24 cellular contexts compared by ENCODE assay signal in the genomic region with DNA sequence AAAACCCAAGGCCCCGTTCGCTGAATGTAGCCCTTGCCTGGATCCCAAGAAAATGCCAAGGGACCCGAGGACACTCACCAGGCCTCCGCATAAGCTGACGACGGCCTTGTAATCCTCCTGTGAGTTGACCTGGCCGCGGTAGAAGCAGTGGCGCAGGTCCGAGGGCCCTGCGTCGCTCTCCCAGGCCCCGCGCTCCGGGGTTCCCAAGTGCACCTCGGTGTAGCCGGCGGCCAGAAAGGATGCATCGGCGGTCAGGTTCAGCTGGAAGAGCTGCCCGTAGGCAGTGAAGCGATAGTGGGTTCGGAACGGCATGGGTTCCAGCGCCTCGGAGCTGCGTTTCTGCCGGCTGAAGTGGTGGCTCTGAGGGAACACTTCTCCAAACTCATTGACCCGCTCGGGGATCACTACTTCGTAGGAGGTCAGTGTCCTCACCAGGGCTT. TPM values are rescaled to one million over a fixed set of nuclear protein-coding genes. Genes with fewer than 3 reads are reported as not detected.
A peak's percentile ranks its signal among the peaks of the same experiment; 100 is the strongest.
DNase-seq lines count a peak whose midpoint lies in the region; ATAC-seq, FAIRE-seq and TF ChIP-seq lines count a peak whose summit lies in the region.
"Had no signal": no experiment of that assay in that cellular context is flagged by ENCODE, and none has a peak within 500 bp of the region (broad histone marks: within the 10 kb centered on the region; RNA-seq: fewer than 3 reads in every experiment).

No MANE protein-coding gene starts in this region.

- H4K20me1 ChIP-seq in astrocyte (ENCODE audit: insufficient read depth, low read length): no peaks in the 10 kb centered on the region
- no peaks in the 10 kb centered on the region for H4K20me1 ChIP-seq in osteoblast (ENCODE audit: insufficient read depth, low read length)

- no peaks in the 10 kb centered on the region for H3K36me3 Mint-ChIP-seq in astrocyte (ENCODE audit: low read depth, unreplicated experiment)

- no peaks in the 10 kb centered on the region; the same call in 1 of the 2 replicates for H3K4me1 ChIP-seq in ES-I3 (ENCODE audit: insufficient read depth, low read length)
- H3K4me1 ChIP-seq in astrocyte (ENCODE audit: insufficient read depth, low read length): peaks cover 9% of the 10 kb centered on the region
- no peaks in the 10 kb centered on the region for H3K4me1 ChIP-seq in osteoblast (ENCODE audit: insufficient read depth, low read length)
- H3K4me1 ChIP-seq: ascending aorta had no signal

- DNase-seq in astrocyte (ENCODE audit: low read depth) (no peak), osteoblast (ENCODE audit: insufficient read length, low spot score, missing footprints) (no peak), anterior cingulate cortex (lab: John Stamatoyannopoulos, UW) (no peak), cerebellum (ENCODE audit: low spot score) (no peak), NCI-H1048 (lab: John Stamatoyannopoulos, UW) (no peak)
- DNase-seq: activated naive CD4-positive, alpha-beta T cell; effector CD8-positive, alpha-beta T cell; EL; hippocampal formation; Karpas-422; naive thymus-derived CD4-positive, alpha-beta T cell; NCI-H1105; NCI-H2227 treated with DMSO at 0.1 percent for 48 hours; Right ventricle myocardium superior; stimulated activated CD4-positive, alpha-beta T cell treated with anti-CD3 and anti-CD28 coated beads, Interleukin-4, amount 100 ng/mL, for 24 hours; stimulated activated CD8-positive, alpha-beta memory T cell treated with anti-CD3 and anti-CD28 coated beads, Interleukin-4, amount 100 ng/mL, for 48 hours; T-helper 2 cell had no signal

- H3K4me2 ChIP-seq in astrocyte (ENCODE audit: low read length): peak overlapping the region; percentile 86
- no peak overlapping the region for H3K4me2 ChIP-seq in osteoblast (ENCODE audit: insufficient read depth, low read length)

- H3K9ac ChIP-seq in ES-I3 (ENCODE audit: low read depth, low read length): peak overlapping the region; percentile 79
- H3K9ac ChIP-seq in astrocyte (ENCODE audit: low read length): no peak overlapping the region

- H2AFZ ChIP-seq in astrocyte (ENCODE audit: low read depth, low read length) (peak overlapping the region; percentile 80), osteoblast (ENCODE audit: low read length) (peak overlapping the region; percentile 7)

- H3K27me3 Mint-ChIP-seq in astrocyte (ENCODE audit: low read depth, unreplicated experiment): peaks cover 33% of the 10 kb centered on the region

- no peak overlapping the region for H3K27ac ChIP-seq in astrocyte (ENCODE audit: low read depth, low read length)
- no peak overlapping the region for H3K27ac ChIP-seq in osteoblast (ENCODE audit: low read depth, low read length)
- H3K27ac ChIP-seq: ascending aorta, suprapubic skin had no signal

- no peak overlapping the region for H3K27ac Mint-ChIP-seq in astrocyte (ENCODE audit: unreplicated experiment)
- H3K27ac Mint-ChIP-seq: naive thymus-derived CD4-positive, alpha-beta T cell had no signal

- no peak for ATAC-seq in GM18907 (IDR thresholded peaks at IDR 0.05; ENCODE audit: unreplicated experiment)
- ATAC-seq: naive thymus-derived CD4-positive, alpha-beta T cell; sciatic nerve had no signal

- peak overlapping the region; percentile 89 for H3K4me3 Mint-ChIP-seq in astrocyte (ENCODE audit: unreplicated experiment)

- no peaks in the 10 kb centered on the region for H3K9me3 Mint-ChIP-seq in astrocyte (ENCODE audit: unreplicated experiment)

- no peak for FAIRE-seq in astrocyte (lab: Jason Lieb, UNC)

- H3K79me2 ChIP-seq in astrocyte (ENCODE audit: insufficient read depth, low read length) (no peaks in the 10 kb centered on the region), osteoblast (ENCODE audit: insufficient read depth, low read length) (no peaks in the 10 kb centered on the region)

- TF ChIP-seq CTCF in astrocyte (IDR thresholded peaks at IDR 0.05; ENCODE audit: insufficient read depth, low read depth, low read length): no peak
- TF ChIP-seq CTCF in osteoblast (IDR thresholded peaks at IDR 0.05; ENCODE audit: extremely low read depth, low read depth, low read length): no peak

- H3K4me3 ChIP-seq in astrocyte (ENCODE audit: insufficient read depth, low read depth, low read length) (peak overlapping the region; percentile 48), iPS-18c (ENCODE audit: insufficient read depth, low read depth, low read length) (peak overlapping the region; percentile 72), osteoblast (ENCODE audit: insufficient read depth, low read length) (no peak overlapping the region)
- H3K4me3 ChIP-seq: ascending aorta, suprapubic skin had no signal

- H3K9me3 ChIP-seq in ES-I3 (ENCODE audit: control insufficient read depth, insufficient read depth, low read length) (no peaks in the 10 kb centered on the region; the same call in 1 of the 2 replicates), astrocyte (ENCODE audit: insufficient read depth, low read depth, low read length) (peaks cover 3% of the 10 kb centered on the region), iPS-18c (ENCODE audit: control insufficient read depth, insufficient read depth, low read length) (no peaks in the 10 kb centered on the region), osteoblast (ENCODE audit: low read depth, low read length) (no peaks in the 10 kb centered on the region)
- H3K9me3 ChIP-seq: ascending aorta, suprapubic skin had no signal

- no peaks in the 10 kb centered on the region for H3K36me3 ChIP-seq in ES-I3 (ENCODE audit: insufficient read depth, low read length)
- H3K36me3 ChIP-seq in astrocyte (ENCODE audit: insufficient read depth, low read length): no peaks in the 10 kb centered on the region
- no peaks in the 10 kb centered on the region for H3K36me3 ChIP-seq in osteoblast (ENCODE audit: insufficient read depth, low read length)
- H3K36me3 ChIP-seq: ascending aorta, suprapubic skin had no signal

- peaks cover 21% of the 10 kb centered on the region for H3K27me3 ChIP-seq in astrocyte (ENCODE audit: insufficient read depth, low read length)
- peaks cover 30% of the 10 kb centered on the region for H3K27me3 ChIP-seq in osteoblast (ENCODE audit: insufficient read depth, low read length)
- H3K27me3 ChIP-seq: ascending aorta had no signal

- H3K4me1 Mint-ChIP-seq in astrocyte (ENCODE audit: low read depth, unreplicated experiment): peaks cover 3% of the 10 kb centered on the region

RNA-seq across cellular contexts. Expression of a gene that starts 1.2 kb away (rescaled TPM):
- total RNA-seq in astrocyte (0.48 and 0.66 TPM in 2 replicates), osteoblast (under 0.01 TPM in 1 of 2 replicates, not detected in the other), cerebellum (0.82 TPM)
- total RNA-seq: ascending aorta; lower leg skin; naive thymus-derived CD4-positive, alpha-beta T cell; Right ventricle myocardium superior; sciatic nerve; suprapubic skin had no signal
